Comparison of ENCODE assay signal across 8 cellular contexts in the genomic region with DNA sequence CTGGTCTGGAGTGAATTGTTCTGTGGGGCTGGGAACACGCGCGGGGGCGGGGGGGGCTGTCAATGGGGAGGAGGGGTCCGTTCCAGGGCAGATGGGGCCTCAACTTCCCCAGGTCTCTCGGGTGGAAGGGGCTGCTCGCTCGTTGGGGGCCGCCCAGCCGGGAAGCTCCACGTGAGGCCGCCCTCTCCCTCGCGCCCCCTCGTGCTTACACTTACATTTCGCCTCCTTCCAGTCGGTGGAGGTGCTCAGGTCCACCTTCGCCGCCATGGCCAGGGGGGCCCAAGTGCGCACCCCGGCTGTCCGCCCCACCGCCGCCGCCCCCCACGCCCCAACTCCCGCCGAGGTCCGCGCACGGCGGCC. TPM values are rescaled to one million over a fixed set of nuclear protein-coding genes. Genes with fewer than 3 reads are reported as not detected.
A peak's percentile ranks its signal among the peaks of the same experiment; 100 is the strongest.
DNase-seq lines count a peak whose midpoint lies in the region; ATAC-seq and TF ChIP-seq lines count a peak whose summit lies in the region.

No MANE protein-coding gene starts in this region.

- peak; percentile 8 for ATAC-seq in left colon
- ATAC-seq in GM19023 (IDR thresholded peaks at IDR 0.05; ENCODE audit: unreplicated experiment), result no peak

- H3K4me1 ChIP-seq in subcutaneous abdominal adipose tissue (ENCODE audit: control insufficient read depth in 5 of 5, insufficient read depth in 5 of 5, low read length in 5 of 5), result peaks cover 3 to 24% (median 20%) of the 10 kb centered on the region in 5 donors

- H3K4me3 Mint-ChIP-seq in IgD-negative memory B cell, result peak overlapping the region in 3 of 4 donors; percentile 81 to 93 (median 86)

- DNase-seq in astrocyte of the hippocampus (ENCODE audit: low read depth, low spot score) (peak; percentile 47), left colon (peak in 1 of 2 donors; percentile 56), hippocampal formation (lab: John Stamatoyannopoulos, UW) (no peak), islet precursor cell (no peak)

- peak overlapping the region; percentile 77 for H3K4me3 ChIP-seq in GM12875 (ENCODE audit: low read depth, low read length)
- peak overlapping the region; percentile 65 to 80 (median 74) for H3K4me3 ChIP-seq in subcutaneous abdominal adipose tissue (ENCODE audit: low read depth in 1 of 5, low read length in 5 of 5)

- H3K27me3 Mint-ChIP-seq in IgD-negative memory B cell, result no peaks in the 10 kb centered on the region

- peaks cover 4% of the 10 kb centered on the region for H3K36me3 Mint-ChIP-seq in IgD-negative memory B cell

- no peaks in the 10 kb centered on the region for H3K27me3 ChIP-seq in subcutaneous abdominal adipose tissue (ENCODE audit: control insufficient read depth in 5 of 5, insufficient read depth in 4 of 5, low read length in 5 of 5)

- H3K27ac ChIP-seq in subcutaneous abdominal adipose tissue (ENCODE audit: low read depth, low read length), result no peak overlapping the region

- peaks cover 0 to 4% (median 0%) of the 10 kb centered on the region in 5 donors for H3K36me3 ChIP-seq in subcutaneous abdominal adipose tissue (ENCODE audit: control insufficient read depth in 5 of 5, insufficient read depth in 5 of 5, low read length in 5 of 5)

- H3K9me3 Mint-ChIP-seq in IgD-negative memory B cell, result no peaks in the 10 kb centered on the region

- peaks cover 0 to 5% (median 3%) of the 10 kb centered on the region in 3 donors for H3K4me1 Mint-ChIP-seq in IgD-negative memory B cell

- H3K9ac ChIP-seq in subcutaneous abdominal adipose tissue (ENCODE audit: low read length in 5 of 5), result peak overlapping the region in 4 of 5 donors; percentile 63 to 81 (median 78)

- H3K9me3 ChIP-seq in subcutaneous abdominal adipose tissue (ENCODE audit: control insufficient read depth in 5 of 5, low read length in 5 of 5), result no peaks in the 10 kb centered on the region

- H3K27ac Mint-ChIP-seq in IgD-negative memory B cell, result no peak overlapping the region

- 0 out of 2 replicates have a peak, but pooled peaks have one; percentile 18 for TF ChIP-seq CTCF in GM12875 (IDR thresholded peaks at IDR 0.05; ENCODE audit: borderline replicate concordance, insufficient read depth, low read depth, low read length)

- intact Hi-C loops in left colon (cut with DNase I, micrococcal nuclease), result no loop called here

RNA-seq across cellular contexts. Expression of a gene that starts 0.5 kb away (rescaled TPM):
- 9.7 TPM for polyA plus RNA-seq in IgD-negative memory B cell
- total RNA-seq in left colon, result 10 to 100 TPM; 31.6 to 47.0 TPM

RNA-seq across cellular contexts. Expression of a gene that starts 20.5 kb away (rescaled TPM):
- polyA plus RNA-seq in IgD-negative memory B cell, result 102 TPM
- 10 to 100 TPM; 61.2 to 75.1 TPM for total RNA-seq in left colon

RNA-seq across cellular contexts. Expression of a gene that starts 41.1 kb away (rescaled TPM):
- polyA plus RNA-seq in IgD-negative memory B cell, result 149 TPM
- total RNA-seq in left colon, result 10 to 100 TPM; 16.1 to 21.7 TPM
